ENCODE assay signal across 1 cellular context in the genomic region with DNA sequence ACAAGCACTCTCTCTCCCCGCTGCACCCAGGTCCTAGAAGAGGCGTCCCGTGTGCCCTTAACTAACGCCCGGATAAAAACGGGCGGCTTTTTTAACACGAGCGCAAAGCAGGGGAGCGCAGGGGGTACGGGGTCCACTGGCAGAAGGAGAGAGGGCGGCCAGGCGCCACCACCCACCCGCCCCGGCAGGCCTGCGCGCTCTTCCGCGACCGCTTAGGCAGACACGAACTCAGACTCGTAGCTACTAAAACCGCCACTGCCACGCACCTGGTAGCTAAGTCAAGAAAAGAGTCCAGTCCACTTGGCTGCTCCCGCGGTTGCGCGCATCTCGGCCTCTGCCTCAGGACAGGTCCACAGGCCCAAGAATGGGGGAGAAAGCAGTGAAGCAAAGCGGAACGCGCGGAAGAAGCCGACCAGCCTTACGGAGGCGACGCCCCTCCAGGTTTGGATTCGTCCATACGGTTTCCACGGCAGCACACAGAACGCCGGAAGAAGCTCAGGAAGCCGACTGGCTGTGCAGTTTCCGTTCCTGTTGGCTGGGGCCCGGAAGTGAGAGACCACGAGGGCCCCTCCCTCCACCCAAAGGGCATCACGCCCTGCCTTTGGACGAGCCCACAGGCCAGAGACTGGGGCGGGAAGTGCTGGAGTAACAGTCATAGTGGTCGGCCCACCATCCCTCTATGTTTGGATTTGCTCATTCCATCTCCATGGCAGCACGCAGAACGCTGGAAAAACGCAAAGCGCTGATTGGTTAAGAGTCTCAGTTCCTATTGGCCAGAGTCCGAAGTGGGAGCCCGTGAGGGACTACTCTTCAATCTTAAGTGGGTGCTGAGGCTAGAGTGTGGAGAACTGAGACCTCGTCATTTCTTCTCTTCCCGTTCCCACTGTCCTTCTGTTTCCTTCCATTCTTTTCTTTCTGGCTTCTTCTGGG.
TF ChIP-seq lines count a peak whose summit lies in the region.

A gene (minus strand): TSS at position 354 of the 930 bp plus-strand sequence. CDS start 7,344 bp downstream, outside the sequence.

TF ChIP-seq in HepG2, 621 proteins besides CTCF, POLR2A, EP300 and RAD21 (continued from another document and continues in another):
- TF ChIP-seq, protein P1, sequence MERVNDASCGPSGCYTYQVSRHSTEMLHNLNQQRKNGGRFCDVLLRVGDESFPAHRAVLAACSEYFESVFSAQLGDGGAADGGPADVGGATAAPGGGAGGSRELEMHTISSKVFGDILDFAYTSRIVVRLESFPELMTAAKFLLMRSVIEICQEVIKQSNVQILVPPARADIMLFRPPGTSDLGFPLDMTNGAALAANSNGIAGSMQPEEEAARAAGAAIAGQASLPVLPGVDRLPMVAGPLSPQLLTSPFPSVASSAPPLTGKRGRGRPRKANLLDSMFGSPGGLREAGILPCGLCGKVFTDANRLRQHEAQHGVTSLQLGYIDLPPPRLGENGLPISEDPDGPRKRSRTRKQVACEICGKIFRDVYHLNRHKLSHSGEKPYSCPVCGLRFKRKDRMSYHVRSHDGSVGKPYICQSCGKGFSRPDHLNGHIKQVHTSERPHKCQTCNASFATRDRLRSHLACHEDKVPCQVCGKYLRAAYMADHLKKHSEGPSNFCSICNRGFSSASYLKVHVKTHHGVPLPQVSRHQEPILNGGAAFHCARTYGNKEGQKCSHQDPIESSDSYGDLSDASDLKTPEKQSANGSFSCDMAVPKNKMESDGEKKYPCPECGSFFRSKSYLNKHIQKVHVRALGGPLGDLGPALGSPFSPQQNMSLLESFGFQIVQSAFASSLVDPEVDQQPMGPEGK (CRISPR knock-in tag; IDR thresholded peaks at IDR 0.05), result peak; percentile 99
- TF ChIP-seq SMC3 (IDR thresholded peaks at IDR 0.05; ENCODE audit: low read length), result no peak
- peak; percentile 51; the same call in 1 of the 2 replicates for TF ChIP-seq ZKSCAN1 (IDR thresholded peaks at IDR 0.05; ENCODE audit: low read length)
- TF ChIP-seq, protein P2, sequence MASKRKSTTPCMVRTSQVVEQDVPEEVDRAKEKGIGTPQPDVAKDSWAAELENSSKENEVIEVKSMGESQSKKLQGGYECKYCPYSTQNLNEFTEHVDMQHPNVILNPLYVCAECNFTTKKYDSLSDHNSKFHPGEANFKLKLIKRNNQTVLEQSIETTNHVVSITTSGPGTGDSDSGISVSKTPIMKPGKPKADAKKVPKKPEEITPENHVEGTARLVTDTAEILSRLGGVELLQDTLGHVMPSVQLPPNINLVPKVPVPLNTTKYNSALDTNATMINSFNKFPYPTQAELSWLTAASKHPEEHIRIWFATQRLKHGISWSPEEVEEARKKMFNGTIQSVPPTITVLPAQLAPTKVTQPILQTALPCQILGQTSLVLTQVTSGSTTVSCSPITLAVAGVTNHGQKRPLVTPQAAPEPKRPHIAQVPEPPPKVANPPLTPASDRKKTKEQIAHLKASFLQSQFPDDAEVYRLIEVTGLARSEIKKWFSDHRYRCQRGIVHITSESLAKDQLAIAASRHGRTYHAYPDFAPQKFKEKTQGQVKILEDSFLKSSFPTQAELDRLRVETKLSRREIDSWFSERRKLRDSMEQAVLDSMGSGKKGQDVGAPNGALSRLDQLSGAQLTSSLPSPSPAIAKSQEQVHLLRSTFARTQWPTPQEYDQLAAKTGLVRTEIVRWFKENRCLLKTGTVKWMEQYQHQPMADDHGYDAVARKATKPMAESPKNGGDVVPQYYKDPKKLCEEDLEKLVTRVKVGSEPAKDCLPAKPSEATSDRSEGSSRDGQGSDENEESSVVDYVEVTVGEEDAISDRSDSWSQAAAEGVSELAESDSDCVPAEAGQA (IDR thresholded peaks at IDR 0.05; ENCODE audit: low read depth), result 0 out of 2 replicates have a peak, but pooled peaks have one; percentile 32
- TF ChIP-seq, protein P2 (CRISPR knock-in tag; IDR thresholded peaks at IDR 0.05; ENCODE audit: borderline replicate concordance), result no peak
- no peak for TF ChIP-seq XBP1 (CRISPR knock-in tag; IDR thresholded peaks at IDR 0.05)
- TF ChIP-seq GTF3A (CRISPR knock-in tag; conservative IDR thresholded peaks at IDR 0.05), result no peak
- TF ChIP-seq CENPT (CRISPR knock-in tag; IDR thresholded peaks at IDR 0.05; ENCODE audit: low read depth), result no peak
- TF ChIP-seq, protein P3, sequence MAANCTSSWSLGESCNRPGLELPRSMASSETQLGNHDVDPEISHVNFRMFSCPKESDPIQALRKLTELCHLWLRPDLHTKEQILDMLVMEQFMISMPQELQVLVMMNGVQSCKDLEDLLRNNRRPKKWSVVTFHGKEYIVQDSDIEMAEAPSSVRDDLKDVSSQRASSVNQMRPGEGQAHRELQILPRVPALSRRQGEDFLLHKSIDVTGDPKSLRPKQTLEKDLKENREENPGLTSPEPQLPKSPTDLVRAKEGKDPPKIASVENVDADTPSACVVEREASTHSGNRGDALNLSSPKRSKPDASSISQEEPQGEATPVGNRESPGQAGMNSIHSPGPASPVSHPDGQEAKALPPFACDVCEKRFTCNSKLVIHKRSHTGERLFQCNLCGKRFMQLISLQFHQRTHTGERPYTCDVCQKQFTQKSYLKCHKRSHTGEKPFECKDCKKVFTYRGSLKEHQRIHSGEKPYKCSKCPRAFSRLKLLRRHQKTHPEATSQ (CRISPR knock-in tag; IDR thresholded peaks at IDR 0.05; ENCODE audit: borderline replicate concordance), result peak; percentile 35; the same call in 1 of the 2 replicates
- no peak for TF ChIP-seq SMARCC2 (IDR thresholded peaks at IDR 0.05)
- TF ChIP-seq, protein P4, sequence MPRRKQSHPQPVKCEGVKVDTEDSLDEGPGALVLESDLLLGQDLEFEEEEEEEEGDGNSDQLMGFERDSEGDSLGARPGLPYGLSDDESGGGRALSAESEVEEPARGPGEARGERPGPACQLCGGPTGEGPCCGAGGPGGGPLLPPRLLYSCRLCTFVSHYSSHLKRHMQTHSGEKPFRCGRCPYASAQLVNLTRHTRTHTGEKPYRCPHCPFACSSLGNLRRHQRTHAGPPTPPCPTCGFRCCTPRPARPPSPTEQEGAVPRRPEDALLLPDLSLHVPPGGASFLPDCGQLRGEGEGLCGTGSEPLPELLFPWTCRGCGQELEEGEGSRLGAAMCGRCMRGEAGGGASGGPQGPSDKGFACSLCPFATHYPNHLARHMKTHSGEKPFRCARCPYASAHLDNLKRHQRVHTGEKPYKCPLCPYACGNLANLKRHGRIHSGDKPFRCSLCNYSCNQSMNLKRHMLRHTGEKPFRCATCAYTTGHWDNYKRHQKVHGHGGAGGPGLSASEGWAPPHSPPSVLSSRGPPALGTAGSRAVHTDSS (CRISPR knock-in tag; conservative IDR thresholded peaks at IDR 0.05), result no peak
- no peak for TF ChIP-seq ZNF484 (CRISPR knock-in tag; IDR thresholded peaks at IDR 0.05; ENCODE audit: borderline replicate concordance, low read depth)
- TF ChIP-seq ZEB1 (IDR thresholded peaks at IDR 0.05; ENCODE audit: insufficient replicate concordance, low read depth), result no peak
- no peak; the same call in 1 of the 2 replicates for TF ChIP-seq ZNF598 (CRISPR knock-in tag; IDR thresholded peaks at IDR 0.05; ENCODE audit: borderline replicate concordance)
- TF ChIP-seq ZNF737 (CRISPR knock-in tag; IDR thresholded peaks at IDR 0.05; ENCODE audit: borderline replicate concordance), result no peak
- TF ChIP-seq, protein P5, sequence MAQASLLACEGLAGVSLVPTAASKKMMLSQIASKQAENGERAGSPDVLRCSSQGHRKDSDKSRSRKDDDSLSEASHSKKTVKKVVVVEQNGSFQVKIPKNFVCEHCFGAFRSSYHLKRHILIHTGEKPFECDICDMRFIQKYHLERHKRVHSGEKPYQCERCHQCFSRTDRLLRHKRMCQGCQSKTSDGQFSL (CRISPR knock-in tag; IDR thresholded peaks at IDR 0.05), result no peak; the same call in 1 of the 2 replicates
- TF ChIP-seq PAF1 (CRISPR knock-in tag; IDR thresholded peaks at IDR 0.05), result no peak
- peak; percentile 96 for TF ChIP-seq ETV5 (CRISPR knock-in tag; IDR thresholded peaks at IDR 0.05; ENCODE audit: borderline replicate concordance)
- no peak for TF ChIP-seq ZNF577 (CRISPR knock-in tag; IDR thresholded peaks at IDR 0.05; ENCODE audit: borderline replicate concordance, low read depth)
- TF ChIP-seq SOX6 (IDR thresholded peaks at IDR 0.05), result no peak
- peak; percentile 61; the same call in 1 of the 2 replicates for TF ChIP-seq SOX6 (CRISPR knock-in tag; IDR thresholded peaks at IDR 0.05)
- TF ChIP-seq KLF11 (CRISPR knock-in tag; IDR thresholded peaks at IDR 0.05), result no peak
- TF ChIP-seq ATF7 (IDR thresholded peaks at IDR 0.05), result peak; percentile 79
- TF ChIP-seq ATF7 (CRISPR knock-in tag; IDR thresholded peaks at IDR 0.05), result peak; percentile 27; the same call in 1 of the 2 replicates
- TF ChIP-seq, protein P6, sequence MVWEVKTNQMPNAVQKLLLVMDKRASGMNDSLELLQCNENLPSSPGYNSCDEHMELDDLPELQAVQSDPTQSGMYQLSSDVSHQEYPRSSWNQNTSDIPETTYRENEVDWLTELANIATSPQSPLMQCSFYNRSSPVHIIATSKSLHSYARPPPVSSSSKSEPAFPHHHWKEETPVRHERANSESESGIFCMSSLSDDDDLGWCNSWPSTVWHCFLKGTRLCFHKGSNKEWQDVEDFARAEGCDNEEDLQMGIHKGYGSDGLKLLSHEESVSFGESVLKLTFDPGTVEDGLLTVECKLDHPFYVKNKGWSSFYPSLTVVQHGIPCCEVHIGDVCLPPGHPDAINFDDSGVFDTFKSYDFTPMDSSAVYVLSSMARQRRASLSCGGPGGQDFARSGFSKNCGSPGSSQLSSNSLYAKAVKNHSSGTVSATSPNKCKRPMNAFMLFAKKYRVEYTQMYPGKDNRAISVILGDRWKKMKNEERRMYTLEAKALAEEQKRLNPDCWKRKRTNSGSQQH (CRISPR knock-in tag; IDR thresholded peaks at IDR 0.05; ENCODE audit: low read depth), result no peak; the same call in 1 of the 2 replicates
- no peak for TF ChIP-seq ZSCAN21 (CRISPR knock-in tag; IDR thresholded peaks at IDR 0.05; ENCODE audit: borderline replicate concordance)
- TF ChIP-seq, protein P7, sequence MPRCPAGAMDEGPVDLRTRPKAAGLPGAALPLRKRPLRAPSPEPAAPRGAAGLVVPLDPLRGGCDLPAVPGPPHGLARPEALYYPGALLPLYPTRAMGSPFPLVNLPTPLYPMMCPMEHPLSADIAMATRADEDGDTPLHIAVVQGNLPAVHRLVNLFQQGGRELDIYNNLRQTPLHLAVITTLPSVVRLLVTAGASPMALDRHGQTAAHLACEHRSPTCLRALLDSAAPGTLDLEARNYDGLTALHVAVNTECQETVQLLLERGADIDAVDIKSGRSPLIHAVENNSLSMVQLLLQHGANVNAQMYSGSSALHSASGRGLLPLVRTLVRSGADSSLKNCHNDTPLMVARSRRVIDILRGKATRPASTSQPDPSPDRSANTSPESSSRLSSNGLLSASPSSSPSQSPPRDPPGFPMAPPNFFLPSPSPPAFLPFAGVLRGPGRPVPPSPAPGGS (CRISPR knock-in tag; IDR thresholded peaks at IDR 0.05), result peak; percentile 39; the same call in 1 of the 2 replicates
- TF ChIP-seq NFIB (CRISPR knock-in tag; IDR thresholded peaks at IDR 0.05; ENCODE audit: borderline replicate concordance), result no peak
- peak; percentile 57; the same call in 1 of the 2 replicates for TF ChIP-seq ZNF670 (CRISPR knock-in tag; IDR thresholded peaks at IDR 0.05; ENCODE audit: borderline replicate concordance)
- TF ChIP-seq MIER3 (CRISPR knock-in tag; IDR thresholded peaks at IDR 0.05; ENCODE audit: borderline replicate concordance), result no peak
- TF ChIP-seq, protein P8, sequence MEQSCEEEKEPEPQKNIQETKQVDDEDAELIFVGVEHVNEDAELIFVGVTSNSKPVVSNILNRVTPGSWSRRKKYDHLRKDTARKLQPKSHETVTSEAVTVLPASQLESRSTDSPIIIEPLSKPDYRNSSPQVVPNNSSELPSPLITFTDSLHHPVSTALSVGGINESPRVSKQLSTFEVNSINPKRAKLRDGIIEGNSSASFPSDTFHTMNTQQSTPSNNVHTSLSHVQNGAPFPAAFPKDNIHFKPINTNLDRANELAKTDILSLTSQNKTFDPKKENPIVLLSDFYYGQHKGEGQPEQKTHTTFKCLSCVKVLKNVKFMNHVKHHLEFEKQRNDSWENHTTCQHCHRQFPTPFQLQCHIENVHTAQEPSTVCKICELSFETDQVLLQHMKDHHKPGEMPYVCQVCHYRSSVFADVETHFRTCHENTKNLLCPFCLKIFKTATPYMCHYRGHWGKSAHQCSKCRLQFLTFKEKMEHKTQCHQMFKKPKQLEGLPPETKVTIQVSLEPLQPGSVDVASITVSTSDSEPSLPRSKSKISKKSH (CRISPR knock-in tag; IDR thresholded peaks at IDR 0.05; ENCODE audit: borderline replicate concordance), result no peak; the same call in 1 of the 2 replicates
- TF ChIP-seq ZNF546 (CRISPR knock-in tag; conservative IDR thresholded peaks at IDR 0.05), result no peak
- TF ChIP-seq, protein P9, sequence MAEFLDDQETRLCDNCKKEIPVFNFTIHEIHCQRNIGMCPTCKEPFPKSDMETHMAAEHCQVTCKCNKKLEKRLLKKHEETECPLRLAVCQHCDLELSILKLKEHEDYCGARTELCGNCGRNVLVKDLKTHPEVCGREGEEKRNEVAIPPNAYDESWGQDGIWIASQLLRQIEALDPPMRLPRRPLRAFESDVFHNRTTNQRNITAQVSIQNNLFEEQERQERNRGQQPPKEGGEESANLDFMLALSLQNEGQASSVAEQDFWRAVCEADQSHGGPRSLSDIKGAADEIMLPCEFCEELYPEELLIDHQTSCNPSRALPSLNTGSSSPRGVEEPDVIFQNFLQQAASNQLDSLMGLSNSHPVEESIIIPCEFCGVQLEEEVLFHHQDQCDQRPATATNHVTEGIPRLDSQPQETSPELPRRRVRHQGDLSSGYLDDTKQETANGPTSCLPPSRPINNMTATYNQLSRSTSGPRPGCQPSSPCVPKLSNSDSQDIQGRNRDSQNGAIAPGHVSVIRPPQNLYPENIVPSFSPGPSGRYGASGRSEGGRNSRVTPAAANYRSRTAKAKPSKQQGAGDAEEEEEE (CRISPR knock-in tag; IDR thresholded peaks at IDR 0.05; ENCODE audit: borderline replicate concordance), result no peak
- peak; percentile 74 for TF ChIP-seq TBX2 (CRISPR knock-in tag; IDR thresholded peaks at IDR 0.05; ENCODE audit: borderline replicate concordance)
- 0 out of 2 replicates have a peak, but pooled peaks have one; percentile 35 for TF ChIP-seq RCOR2 (CRISPR knock-in tag; IDR thresholded peaks at IDR 0.05)
- no peak for TF ChIP-seq ZNF724P (CRISPR knock-in tag; IDR thresholded peaks at IDR 0.05; ENCODE audit: borderline replicate concordance)
